ENCODE assay signal across 13 cellular contexts in the genomic region with DNA sequence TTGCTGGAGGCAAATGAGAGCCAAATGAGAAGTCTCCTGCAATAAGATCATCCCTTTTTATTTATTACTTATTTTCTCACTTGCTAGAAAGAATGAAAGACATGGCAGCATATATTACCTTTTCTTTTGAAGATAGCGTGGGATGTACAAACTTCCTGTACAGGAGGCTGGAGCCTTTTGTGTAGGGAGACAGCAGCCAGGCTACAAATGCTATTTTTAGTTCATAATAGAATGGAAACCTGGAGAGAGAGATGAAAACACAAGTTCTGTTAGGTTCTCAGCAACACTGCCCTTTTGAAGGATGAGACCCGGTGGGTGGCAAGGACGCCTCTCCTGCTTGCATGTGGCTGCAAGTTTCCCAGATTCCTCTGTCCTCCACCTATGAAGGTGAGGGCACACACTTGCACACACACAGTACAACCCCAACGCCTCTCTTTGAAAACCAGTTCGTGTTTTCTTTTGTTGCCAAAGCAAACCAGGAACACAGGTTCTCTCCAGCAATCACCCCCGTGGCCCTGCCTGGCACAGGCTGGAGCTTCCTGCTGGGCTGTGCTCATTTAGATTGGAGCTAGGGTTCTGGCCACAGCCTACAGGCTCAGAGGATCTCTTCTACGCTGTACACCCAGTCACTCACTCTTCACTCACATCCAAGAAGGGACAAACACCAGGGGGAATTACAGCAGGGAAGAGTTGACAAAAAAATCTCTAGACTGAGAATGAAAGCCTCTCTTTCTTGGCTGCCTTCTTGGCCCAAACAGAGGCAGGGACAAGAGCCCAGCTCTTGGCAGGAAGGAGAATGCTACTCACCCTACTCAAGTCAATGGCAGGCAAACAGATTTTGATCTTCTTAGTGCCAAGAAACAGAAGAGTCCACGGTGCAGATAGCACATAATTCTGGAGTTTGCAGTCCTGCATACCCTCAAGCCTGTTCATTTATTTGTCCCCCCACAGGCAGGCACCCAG. TPM values are rescaled to one million over a fixed set of nuclear protein-coding genes. Genes with fewer than 3 reads are reported as not detected.
DNase-seq lines count a peak whose midpoint lies in the region; ATAC-seq and TF ChIP-seq lines count a peak whose summit lies in the region.
"Had no signal": no experiment of that assay in that cellular context is flagged by ENCODE, and none has a peak within 500 bp of the region (broad histone marks: within the 10 kb centered on the region; RNA-seq: fewer than 3 reads in every experiment).

No MANE protein-coding gene starts in this region.

- H3K27ac Mint-ChIP-seq in activated CD4-positive, alpha-beta memory T cell treated with anti-CD3 and anti-CD28 coated beads, Interleukin-2, amount 10 ng/mL, durations not matched to agents 7 days and 5 days, result no peak overlapping the region
- H3K27ac Mint-ChIP-seq: activated naive CD4-positive, alpha-beta T cell treated with anti-CD3 and anti-CD28 coated beads, Interleukin-2, amount 10 ng/mL, durations not matched to agents 7 days and 5 days; naive thymus-derived CD4-positive, alpha-beta T cell had no signal

- no peak for TF ChIP-seq EP300 in transverse colon (IDR thresholded peaks at IDR 0.05; ENCODE audit: low read depth)

- no peaks in the 10 kb centered on the region for H3K4me1 ChIP-seq in breast epithelium
- H3K4me1 ChIP-seq in transverse colon, result peaks cover 11 to 24% (median 21%) of the 10 kb centered on the region in 4 donors

- TF ChIP-seq CTCF in breast epithelium (IDR thresholded peaks at IDR 0.05) (no peak), transverse colon (IDR thresholded peaks at IDR 0.05) (no peak)

- TF ChIP-seq POLR2A in breast epithelium (IDR thresholded peaks at IDR 0.05) (no peak), transverse colon (IDR thresholded peaks at IDR 0.05) (no peak)

- ATAC-seq in left colon (peak; percentile 81), GM21576 (IDR thresholded peaks at IDR 0.05; ENCODE audit: unreplicated experiment) (no peak)
- ATAC-seq: naive thymus-derived CD4-positive, alpha-beta T cell had no signal

- POLR2A ChIA-PET in activated CD4-positive, alpha-beta memory T cell treated with anti-CD3 and anti-CD28 coated beads, Interleukin-2, amount 10 ng/mL, durations not matched to agents 7 days and 5 days (lab: Charles Lee), result no interaction called here

- H3K36me3 ChIP-seq in breast epithelium, result no peaks in the 10 kb centered on the region
- H3K36me3 ChIP-seq in transverse colon, result no peaks in the 10 kb centered on the region

- H3K27me3 ChIP-seq in breast epithelium (no peaks in the 10 kb centered on the region), transverse colon (no peaks in the 10 kb centered on the region)

- CTCF ChIA-PET in activated CD4-positive, alpha-beta memory T cell treated with anti-CD3 and anti-CD28 coated beads, Interleukin-2, amount 10 ng/mL, durations not matched to agents 7 days and 5 days (lab: Charles Lee), result no interaction called here

- WGBS in transverse colon (ENCODE audit: low coverage in 1 of 2), 2 donors, result 35 to 44% methylated on average over 4 to 8 of the region's 8 CpGs

- H3K27me3 Mint-ChIP-seq in activated CD4-positive, alpha-beta memory T cell treated with anti-CD3 and anti-CD28 coated beads, Interleukin-2, amount 10 ng/mL, durations not matched to agents 7 days and 5 days, result peaks cover 28% of the 10 kb centered on the region

- intact Hi-C loops in breast epithelium (cut with DNase I; ENCODE audit: low total_unique reads), result no loop called here
- intact Hi-C loops in left colon (cut with DNase I, micrococcal nuclease), result no loop called here
- intact Hi-C loops in transverse colon (cut with DNase I; ENCODE audit: low total_unique reads), result no loop called here

- H3K4me3 Mint-ChIP-seq in activated CD4-positive, alpha-beta memory T cell treated with anti-CD3 and anti-CD28 coated beads, Interleukin-2, amount 10 ng/mL, durations not matched to agents 7 days and 5 days, result no peak overlapping the region
- H3K4me3 Mint-ChIP-seq: activated naive CD4-positive, alpha-beta T cell treated with anti-CD3 and anti-CD28 coated beads, Interleukin-2, amount 10 ng/mL, durations not matched to agents 7 days and 5 days; naive thymus-derived CD4-positive, alpha-beta T cell had no signal

- DNase-seq in NCI-H510A treated with DMSO at 0.1 percent for 48 hours (lab: John Stamatoyannopoulos, UW) (peak; percentile 20), NCI-H510A (lab: John Stamatoyannopoulos, UW) (no peak), breast epithelium (ENCODE audit: low spot score in 2 of 2) (peak; percentile 69 to 78), left colon (peak; percentile 23 to 46), transverse colon (peak; percentile 28), middle frontal gyrus (ENCODE audit: extremely low spot score, low spot score) (no peak)
- no peak for DNase-seq in activated CD4-positive, alpha-beta memory T cell treated with anti-CD3 and anti-CD28 coated beads, Interleukin-2, amount 10 ng/mL, durations not matched to agents 7 days and 5 days
- DNase-seq: activated naive CD4-positive, alpha-beta T cell treated with anti-CD3 and anti-CD28 coated beads, Interleukin-2, amount 10 ng/mL, durations not matched to agents 7 days and 5 days; effector memory CD4-positive, alpha-beta T cell; EL had no signal

- H3K4me3 ChIP-seq in breast epithelium (no peak overlapping the region), transverse colon (no peak overlapping the region)
- H3K4me3 ChIP-seq: SK-N-MC had no signal

- peak overlapping the region; percentile 67 to 75 for H3K27ac ChIP-seq in breast epithelium
- H3K27ac ChIP-seq in transverse colon, result peak overlapping the region; percentile 32 to 74 (median 66)
- H3K27ac ChIP-seq: SK-N-MC had no signal

- in situ Hi-C loops in transverse colon (cut with MboI; ENCODE audit: low pct_ligation_motif_present in 1 of 4, low pct_unique_long_range_greater_than_20kb in 1 of 4, low sequenced_read_pairs in 3 of 4), result no loop called here

- no peaks in the 10 kb centered on the region for H3K9me3 Mint-ChIP-seq in activated CD4-positive, alpha-beta memory T cell treated with anti-CD3 and anti-CD28 coated beads, Interleukin-2, amount 10 ng/mL, durations not matched to agents 7 days and 5 days
- H3K9me3 Mint-ChIP-seq: activated naive CD4-positive, alpha-beta T cell treated with anti-CD3 and anti-CD28 coated beads, Interleukin-2, amount 10 ng/mL, durations not matched to agents 7 days and 5 days; naive thymus-derived CD4-positive, alpha-beta T cell had no signal

- H3K4me1 Mint-ChIP-seq in activated CD4-positive, alpha-beta memory T cell treated with anti-CD3 and anti-CD28 coated beads, Interleukin-2, amount 10 ng/mL, durations not matched to agents 7 days and 5 days, result no peaks in the 10 kb centered on the region
- H3K4me1 Mint-ChIP-seq: activated naive CD4-positive, alpha-beta T cell treated with anti-CD3 and anti-CD28 coated beads, Interleukin-2, amount 10 ng/mL, durations not matched to agents 7 days and 5 days had no signal

- H3K36me3 Mint-ChIP-seq in activated CD4-positive, alpha-beta memory T cell treated with anti-CD3 and anti-CD28 coated beads, Interleukin-2, amount 10 ng/mL, durations not matched to agents 7 days and 5 days (ENCODE audit: low read depth), result no peaks in the 10 kb centered on the region
- H3K36me3 Mint-ChIP-seq: activated naive CD4-positive, alpha-beta T cell treated with anti-CD3 and anti-CD28 coated beads, Interleukin-2, amount 10 ng/mL, durations not matched to agents 7 days and 5 days; naive thymus-derived CD4-positive, alpha-beta T cell had no signal

- H3K9me3 ChIP-seq in breast epithelium, result no peaks in the 10 kb centered on the region
- H3K9me3 ChIP-seq in transverse colon, result no peaks in the 10 kb centered on the region

RNA-seq across cellular contexts. Expression of a gene that starts 55.6 kb away (rescaled TPM):
- total RNA-seq in breast epithelium (10 to 100 TPM; 16.8 to 21.0 (median 21.0) TPM), left colon (10 to 100 TPM; 62.7 to 81.9 TPM), transverse colon (10 to 100 TPM in 3 of 4 donors, 1 to 10 TPM in 1; 7.2 to 53.2 (median 38.4) TPM)
- total RNA-seq in activated CD4-positive, alpha-beta memory T cell treated with anti-CD3 and anti-CD28 coated beads, Interleukin-2, amount 10 ng/mL, durations not matched to agents 7 days and 5 days, result 10 to 100 TPM; 46.0 to 47.6 TPM

RNA-seq across cellular contexts. Expression of a gene that starts 59.6 kb away (rescaled TPM):
- total RNA-seq in breast epithelium (10 to 100 TPM; 44.8 to 56.1 (median 48.2) TPM), left colon (100 to 1,000 TPM; 107 to 137 TPM), transverse colon (100 to 1,000 TPM in 1 of 4 donors, 10 to 100 TPM in 3; 44.4 to 149 (median 85.8) TPM)
- total RNA-seq in activated CD4-positive, alpha-beta memory T cell treated with anti-CD3 and anti-CD28 coated beads, Interleukin-2, amount 10 ng/mL, durations not matched to agents 7 days and 5 days, result 100 to 1,000 TPM; 144 to 147 TPM

Comparison
In these comparisons a context has a peak if more than half of its experiments do, and no peak if none do; other contexts are left out.
1. DNase-seq: peak in NCI-H510A treated with DMSO at 0.1 percent for 48 hours (single experiment), breast epithelium (2 of 2), left colon (2 of 2) and transverse colon (single experiment); none in NCI-H510A (single experiment), middle frontal gyrus (single experiment) and activated CD4-positive, alpha-beta memory T cell treated with anti-CD3 and anti-CD28 coated beads, Interleukin-2, amount 10 ng/mL, durations not matched to agents 7 days and 5 days (single experiment).